ENCODE assay signal across 15 cellular contexts in the genomic region with DNA sequence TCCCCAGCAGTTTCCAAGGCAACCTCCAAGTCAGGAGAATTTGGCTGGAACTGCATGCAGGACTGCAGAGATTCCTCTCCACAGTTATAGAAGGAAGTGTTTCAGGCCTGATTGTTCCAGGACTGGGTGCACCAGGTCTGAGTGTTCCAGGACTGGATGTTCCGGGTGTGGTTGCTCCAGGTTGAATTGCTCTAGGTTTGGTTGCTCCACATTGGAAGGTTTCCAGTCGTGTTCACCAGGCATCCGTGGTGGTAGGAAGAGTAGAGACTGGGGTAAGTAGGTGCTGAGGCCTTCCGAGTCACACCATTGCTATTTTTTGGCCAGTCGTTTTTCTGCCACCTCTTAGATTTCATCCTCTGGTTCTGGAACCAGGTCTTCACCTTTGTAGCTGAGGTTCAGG.
DNase-seq lines count a peak whose midpoint lies in the region; ATAC-seq and TF ChIP-seq lines count a peak whose summit lies in the region.
"Had no signal": no experiment of that assay in that cellular context is flagged by ENCODE, and none has a peak within 500 bp of the region (broad histone marks: within the 10 kb centered on the region; RNA-seq: fewer than 3 reads in every experiment).

No MANE protein-coding gene starts in this region.

- peak overlapping the region; percentile 29 for H3K27ac ChIP-seq in mammary epithelial cell (ENCODE audit: insufficient read depth, low read depth, low read length)
- H3K27ac ChIP-seq: HL-60 had no signal

- dilution Hi-C loops in mammary epithelial cell (cut with HindIII; ENCODE audit: low sequenced_read_pairs), result no loop called here

- no peak overlapping the region for H3K9ac ChIP-seq in mammary epithelial cell (ENCODE audit: insufficient read depth, low read length)

- H3K4me1 Mint-ChIP-seq in stimulated activated effector memory CD8-positive, alpha-beta T cell treated with anti-CD3 and anti-CD28 coated beads, Interleukin-12 subunit alpha, Interleukin-12 subunit beta, amount 100 ng/mL, for 72 hours, result no peaks in the 10 kb centered on the region

- DNase-seq in mammary epithelial cell (no peak), mucosa of descending colon (peak in 1 of 3 donors; percentile 14), glomerular visceral epithelial cell (ENCODE audit: extremely low spot score) (no peak), ureter (ENCODE audit: low spot score) (no peak)
- DNase-seq in stimulated activated effector memory CD8-positive, alpha-beta T cell treated with anti-CD3 and anti-CD28 coated beads, Interleukin-12 subunit alpha, Interleukin-12 subunit beta, amount 100 ng/mL, for 72 hours (ENCODE audit: low spot score in 2 of 2), result no peak
- no peak for DNase-seq in activated CD4-positive, alpha-beta T cell treated with anti-CD3 and anti-CD28 coated beads, Interleukin-2, amount 50 U/mL, for 1 hour
- DNase-seq: BE2C; Caco-2; CD8-positive, alpha-beta T cell; GF-D8 had no signal

- H3K27ac Mint-ChIP-seq in stimulated activated effector memory CD8-positive, alpha-beta T cell treated with anti-CD3 and anti-CD28 coated beads, Interleukin-12 subunit alpha, Interleukin-12 subunit beta, amount 100 ng/mL, for 72 hours, result no peak overlapping the region
- H3K27ac Mint-ChIP-seq: CD8-positive, alpha-beta T cell had no signal

- no peaks in the 10 kb centered on the region for H3K79me2 ChIP-seq in mammary epithelial cell (ENCODE audit: insufficient read depth, low read length)

- peak overlapping the region; percentile 71 for H2AFZ ChIP-seq in mammary epithelial cell (ENCODE audit: low read depth, low read length)

- TF ChIP-seq CTCF in mammary epithelial cell (conservative IDR thresholded peaks at IDR 0.05 in 1 of 2, IDR thresholded peaks at IDR 0.05 in 1 of 2; ENCODE audit: extremely low read depth in 1 of 2, insufficient read depth in 1 of 2, low read depth in 1 of 2, low read length in 2 of 2) (no peak), mucosa of descending colon (IDR thresholded peaks at IDR 0.05) (no peak)

- H3K4me3 ChIP-seq in mammary epithelial cell (replicated peaks in 1 of 3; ENCODE audit: insufficient read depth in 1 of 3, low read depth in 2 of 3, low read length in 3 of 3), result no peak overlapping the region
- H3K4me3 ChIP-seq in mucosa of descending colon, result no peak overlapping the region
- H3K4me3 ChIP-seq: A549 had no signal

- WGBS in mammary epithelial cell (ENCODE audit: low coverage, missing lambda C conversion rate), result 30% methylated on average over 5 of the region's 5 CpGs

- no peaks in the 10 kb centered on the region for H3K27me3 ChIP-seq in mammary epithelial cell (ENCODE audit: insufficient read depth, low read length)
- H3K27me3 ChIP-seq: BE2C had no signal

- H4K20me1 ChIP-seq in mammary epithelial cell (ENCODE audit: insufficient read depth, low read length), result no peaks in the 10 kb centered on the region

- no peaks in the 10 kb centered on the region for H3K36me3 ChIP-seq in mammary epithelial cell (ENCODE audit: insufficient read depth, low read length)
- no peaks in the 10 kb centered on the region for H3K36me3 ChIP-seq in mucosa of descending colon (ENCODE audit: low read depth)
- H3K36me3 ChIP-seq: BE2C had no signal

- in situ Hi-C loops in mammary epithelial cell (cut with MboI; ENCODE audit: low sequenced_read_pairs in 2 of 2), result no loop called here

- no peak overlapping the region for H3K4me3 Mint-ChIP-seq in stimulated activated effector memory CD8-positive, alpha-beta T cell treated with anti-CD3 and anti-CD28 coated beads, Interleukin-12 subunit alpha, Interleukin-12 subunit beta, amount 100 ng/mL, for 72 hours
- H3K4me3 Mint-ChIP-seq: CD14-positive monocyte; CD8-positive, alpha-beta T cell had no signal

- H3K4me2 ChIP-seq in mammary epithelial cell (ENCODE audit: insufficient read depth, low read depth, low read length), result peak overlapping the region; percentile 15
- H3K4me2 ChIP-seq: A549 had no signal

- peak; percentile 58 for ATAC-seq in esophagus mucosa
- ATAC-seq in mucosa of descending colon, result peak; percentile 88
- no peak for ATAC-seq in stimulated activated effector memory CD8-positive, alpha-beta T cell treated with anti-CD3 and anti-CD28 coated beads, Interleukin-12 subunit alpha, Interleukin-12 subunit beta, amount 100 ng/mL, for 72 hours
- ATAC-seq: A549; CD8-positive, alpha-beta T cell; HCT116 had no signal

- no TSS peak for BruUV-seq in mammary epithelial cell (replicated peaks; lab: Mats Ljungman, UMichigan)

- H3K9me3 ChIP-seq in mammary epithelial cell (replicated peaks; ENCODE audit: insufficient read depth, low read length) (no peaks in the 10 kb centered on the region), mucosa of descending colon (no peaks in the 10 kb centered on the region)
- H3K9me3 ChIP-seq: A549, BE2C, Caco-2 had no signal

- intact Hi-C loops in mammary epithelial cell (cut with micrococcal nuclease) (no loop called here), mucosa of descending colon (cut with DNase I, micrococcal nuclease) (no loop called here)

- CTCF ChIA-PET in mammary epithelial cell (lab: Charles Lee; ENCODE audit: low non-redundant PET), result no interaction called here

- H3K9me3 Mint-ChIP-seq in stimulated activated effector memory CD8-positive, alpha-beta T cell treated with anti-CD3 and anti-CD28 coated beads, Interleukin-12 subunit alpha, Interleukin-12 subunit beta, amount 100 ng/mL, for 72 hours, result no peaks in the 10 kb centered on the region
- H3K9me3 Mint-ChIP-seq: CD8-positive, alpha-beta T cell had no signal

- H3K4me1 ChIP-seq in mammary epithelial cell (ENCODE audit: insufficient read depth, low read length), result peaks cover 15% of the 10 kb centered on the region
- no peaks in the 10 kb centered on the region for H3K4me1 ChIP-seq in mucosa of descending colon (ENCODE audit: low read depth)
- H3K4me1 ChIP-seq: A549, BE2C, Caco-2 had no signal

- H3K36me3 Mint-ChIP-seq in stimulated activated effector memory CD8-positive, alpha-beta T cell treated with anti-CD3 and anti-CD28 coated beads, Interleukin-12 subunit alpha, Interleukin-12 subunit beta, amount 100 ng/mL, for 72 hours, result no peaks in the 10 kb centered on the region
- H3K36me3 Mint-ChIP-seq: CD14-positive monocyte; CD8-positive, alpha-beta T cell had no signal
